In the genomic region with DNA sequence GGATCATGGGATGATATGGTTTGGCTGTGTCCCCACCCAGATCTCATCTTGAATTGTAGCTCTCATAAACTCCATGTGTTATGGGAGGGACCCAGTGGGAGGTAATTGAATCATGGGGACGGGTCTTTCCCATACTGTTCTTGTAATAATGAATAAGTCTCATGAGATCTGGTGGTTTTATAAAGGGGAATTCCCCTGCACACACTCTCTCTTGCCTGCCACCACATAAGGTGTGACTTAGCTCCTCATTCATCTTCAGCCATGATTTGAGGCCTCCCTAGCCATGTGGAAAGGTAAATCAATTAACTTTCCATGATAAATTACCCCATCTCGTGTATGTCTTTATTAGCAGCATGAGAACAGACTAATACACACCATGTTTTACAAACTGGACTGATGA, we compare ENCODE assay signal across 19 cellular contexts.
"Had no signal": no experiment of that assay in that cellular context is flagged by ENCODE, and none has a peak within 500 bp of the region (broad histone marks: within the 10 kb centered on the region; RNA-seq: fewer than 3 reads in every experiment).

No MANE protein-coding gene starts in this region.

- ATAC-seq: gastrocnemius medialis, left ventricle myocardium superior, natural killer cell, psoas muscle, Right ventricle myocardium inferior had no signal

- H3K27ac Mint-ChIP-seq: activated B cell treated with CpG ODN at 0.5 μM for 24 hours; activated naive CD4-positive, alpha-beta T cell treated with anti-CD3 and anti-CD28 coated beads, Interleukin-2, amount 50 U/mL, for 24 hours; natural killer cell had no signal

- H3K36me3 Mint-ChIP-seq: activated naive CD4-positive, alpha-beta T cell treated with anti-CD3 and anti-CD28 coated beads, Interleukin-2, amount 50 U/mL, for 24 hours; natural killer cell had no signal

- DNase-seq: activated B cell treated with CpG ODN at 0.5 μM for 24 hours; activated effector memory CD4-positive, alpha-beta T cell treated with Interleukin-2 at 50 U/mL for 16 hours; amniotic stem cell; colonic mucosa; dorsolateral prefrontal cortex; esophagus squamous epithelium; gastrocnemius medialis; hippocampal formation; kidney glomerular epithelial cell; left ventricle myocardium superior; midbrain; natural killer cell; ovary; psoas muscle; spleen; stimulated activated CD8-positive, alpha-beta memory T cell treated with anti-CD3 and anti-CD28 coated beads, Interleukin-4, amount 100 ng/mL, for 48 hours; stomach had no signal

- H3K4me1 Mint-ChIP-seq: activated B cell treated with CpG ODN at 0.5 μM for 24 hours; activated naive CD4-positive, alpha-beta T cell treated with anti-CD3 and anti-CD28 coated beads, Interleukin-2, amount 50 U/mL, for 24 hours; natural killer cell had no signal

- H3K4me3 Mint-ChIP-seq: activated B cell treated with CpG ODN at 0.5 μM for 24 hours; activated naive CD4-positive, alpha-beta T cell treated with anti-CD3 and anti-CD28 coated beads, Interleukin-2, amount 50 U/mL, for 24 hours; natural killer cell had no signal

- H3K9me3 Mint-ChIP-seq: activated naive CD4-positive, alpha-beta T cell treated with anti-CD3 and anti-CD28 coated beads, Interleukin-2, amount 50 U/mL, for 24 hours had no signal

- H3K27me3 Mint-ChIP-seq: activated B cell treated with CpG ODN at 0.5 μM for 24 hours; activated naive CD4-positive, alpha-beta T cell treated with anti-CD3 and anti-CD28 coated beads, Interleukin-2, amount 50 U/mL, for 24 hours had no signal
